24 cellular contexts compared by ENCODE assay signal in the genomic region with DNA sequence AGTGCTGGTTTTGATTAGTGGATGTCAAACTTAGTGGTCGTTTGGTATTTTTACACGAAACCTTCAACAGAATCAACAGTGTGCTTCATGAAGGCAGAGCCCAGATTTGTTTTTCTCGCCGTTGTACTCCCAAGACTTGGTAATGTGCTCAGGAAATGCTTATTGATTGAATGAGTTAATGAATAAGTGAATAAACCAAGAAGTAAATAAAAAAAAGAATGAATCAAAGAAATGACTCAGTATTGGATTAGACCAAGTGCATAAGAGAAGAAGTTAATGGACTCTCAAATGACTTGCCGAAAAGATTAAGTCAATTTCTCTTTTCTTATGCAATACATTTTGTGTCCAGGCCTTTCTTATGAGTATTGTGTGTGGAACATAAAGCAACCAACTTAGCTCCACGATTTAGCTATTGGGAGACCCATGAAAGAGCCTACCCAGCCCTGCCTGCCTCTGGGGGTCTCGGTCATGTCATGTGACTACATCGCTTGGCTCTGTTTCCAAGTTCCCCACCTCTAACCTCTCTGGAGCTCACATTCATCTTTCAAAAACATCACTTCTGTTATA. TPM values are rescaled to one million over a fixed set of nuclear protein-coding genes. Genes with fewer than 3 reads are reported as not detected.
DNase-seq lines count a peak whose midpoint lies in the region; ATAC-seq, FAIRE-seq and TF ChIP-seq lines count a peak whose summit lies in the region.
"Had no signal": no experiment of that assay in that cellular context is flagged by ENCODE, and none has a peak within 500 bp of the region (broad histone marks: within the 10 kb centered on the region; RNA-seq: fewer than 3 reads in every experiment).

No MANE protein-coding gene starts in this region.

- TF ChIP-seq CTCF in bronchial epithelial cell (IDR thresholded peaks at IDR 0.05; ENCODE audit: insufficient read depth, low read length, severe bottlenecking) (no peak), OCI-LY7 (conservative IDR thresholded peaks at IDR 0.05; ENCODE audit: low read length) (no peak)

- no peaks in the 10 kb centered on the region for H3K36me3 Mint-ChIP-seq in activated CD4-positive, alpha-beta T cell treated with anti-CD3 and anti-CD28 coated beads for 36 hours (ENCODE audit: low read depth)
- H3K36me3 Mint-ChIP-seq in activated CD4-positive, alpha-beta T cell treated with anti-CD3 and anti-CD28 coated beads, Interleukin-2, amount 10 ng/mL, durations not matched to agents 24 days and 14 days (ENCODE audit: low read depth) = peaks cover 18% of the 10 kb centered on the region

- no peaks in the 10 kb centered on the region for H3K9me2 ChIP-seq in OCI-LY7 (ENCODE audit: insufficient read depth, low read length)

- intact Hi-C loops in activated CD4-positive, alpha-beta T cell treated with anti-CD3 and anti-CD28 coated beads for 36 hours (cut with DNase I, micrococcal nuclease) = no loop called here
- intact Hi-C loops in activated CD4-positive, alpha-beta T cell treated with anti-CD3 and anti-CD28 coated beads, Interleukin-2, amount 10 ng/mL, durations not matched to agents 24 days and 14 days (cut with micrococcal nuclease) = no loop called here
- intact Hi-C loops in OCI-LY7 (cut with micrococcal nuclease; ENCODE audit: unreplicated experiment) (no loop called here), posterior vena cava (cut with DNase I) (no loop called here)

- no peaks in the 10 kb centered on the region for H3K9me3 Mint-ChIP-seq in activated CD4-positive, alpha-beta T cell treated with anti-CD3 and anti-CD28 coated beads for 36 hours (ENCODE audit: low read depth)
- peaks cover 7% of the 10 kb centered on the region for H3K9me3 Mint-ChIP-seq in activated CD4-positive, alpha-beta T cell treated with anti-CD3 and anti-CD28 coated beads, Interleukin-2, amount 10 ng/mL, durations not matched to agents 24 days and 14 days
- H3K9me3 Mint-ChIP-seq: GM23338, HFFc6 had no signal

- no peaks in the 10 kb centered on the region for H4K20me1 ChIP-seq in OCI-LY7 (ENCODE audit: insufficient read depth, low read length)
- H4K20me1 ChIP-seq: BLaER1 had no signal

- ATAC-seq in activated CD4-positive, alpha-beta T cell treated with anti-CD3 and anti-CD28 coated beads for 36 hours = no peak
- no peak for ATAC-seq in HG03045 (IDR thresholded peaks at IDR 0.05; ENCODE audit: unreplicated experiment)
- ATAC-seq: GM23338, HCT116 had no signal

- no peak overlapping the region for H3K27ac ChIP-seq in OCI-LY7 (ENCODE audit: low read depth, low read length, poor library complexity, severe bottlenecking)
- H3K27ac ChIP-seq: 22Rv1, BLaER1 had no signal

- BruUV-seq in OCI-LY7 (replicated peaks; lab: Mats Ljungman, UMichigan) = no TSS peak

- H3K27ac Mint-ChIP-seq in activated CD4-positive, alpha-beta T cell treated with anti-CD3 and anti-CD28 coated beads for 36 hours = peak overlapping the region; percentile 11
- H3K27ac Mint-ChIP-seq in activated CD4-positive, alpha-beta T cell treated with anti-CD3 and anti-CD28 coated beads, Interleukin-2, amount 10 ng/mL, durations not matched to agents 24 days and 14 days = no peak overlapping the region
- H3K27ac Mint-ChIP-seq: CD14-positive monocyte, GM23338, HFFc6 had no signal

- no peak overlapping the region for H3K4me3 Mint-ChIP-seq in activated CD4-positive, alpha-beta T cell treated with anti-CD3 and anti-CD28 coated beads for 36 hours
- H3K4me3 Mint-ChIP-seq in activated CD4-positive, alpha-beta T cell treated with anti-CD3 and anti-CD28 coated beads, Interleukin-2, amount 10 ng/mL, durations not matched to agents 24 days and 14 days = no peak overlapping the region
- H3K4me3 Mint-ChIP-seq: CD14-positive monocyte; CD4-positive, alpha-beta memory T cell; GM23338; HFFc6 had no signal

- no peak for DNase-seq in activated CD4-positive, alpha-beta T cell treated with anti-CD3 and anti-CD28 coated beads for 36 hours
- no peak for DNase-seq in activated CD4-positive, alpha-beta T cell treated with anti-CD3 and anti-CD28 coated beads, Interleukin-2, amount 10 ng/mL, durations not matched to agents 24 days and 14 days
- DNase-seq in HT-29 (ENCODE audit: low spot score) (peak; percentile 52), bronchial epithelial cell (ENCODE audit: low read depth) (peak; percentile 44), renal cortical epithelial cell (ENCODE audit: low read depth) (peak; percentile 97), OCI-LY7 (ENCODE audit: low spot score) (no peak), posterior vena cava (ENCODE audit: low spot score) (no peak)
- DNase-seq: CD4-positive, alpha-beta memory T cell; DMS153; DMS79; GDM1; HFFc6; IMR-90; KBM-7 had no signal

- H2AFZ ChIP-seq in OCI-LY7 (ENCODE audit: low read length) = no peak overlapping the region
- H2AFZ ChIP-seq: GM23338 had no signal

- H3K9me3 ChIP-seq in OCI-LY7 (ENCODE audit: low read length) = no peaks in the 10 kb centered on the region
- H3K9me3 ChIP-seq: BLaER1 had no signal

- FAIRE-seq in bronchial epithelial cell (lab: Jason Lieb, UNC) = no peak
- FAIRE-seq: D721Med, GM12892, GM18507, H54 had no signal

- CTCF ChIA-PET in activated CD4-positive, alpha-beta T cell treated with anti-CD3 and anti-CD28 coated beads for 36 hours (lab: Charles Lee) = interaction anchor here (1.0 kb wide), 1 partner anchor 16 kb away, joined by 3 read pairs; no protein-coding TSS in a partner anchor
- CTCF ChIA-PET in OCI-LY7 (lab: Charles Lee; ENCODE audit: unreplicated experiment) = no interaction called here

- H3K4me2 ChIP-seq in OCI-LY7 (ENCODE audit: low read length) = no peak overlapping the region
- H3K4me2 ChIP-seq: BLaER1, GM23338 had no signal

- no peaks in the 10 kb centered on the region for H3K4me1 Mint-ChIP-seq in activated CD4-positive, alpha-beta T cell treated with anti-CD3 and anti-CD28 coated beads for 36 hours
- peaks cover 10% of the 10 kb centered on the region for H3K4me1 Mint-ChIP-seq in activated CD4-positive, alpha-beta T cell treated with anti-CD3 and anti-CD28 coated beads, Interleukin-2, amount 10 ng/mL, durations not matched to agents 24 days and 14 days

- H3K4me1 ChIP-seq in OCI-LY7 (ENCODE audit: insufficient read depth, low read length, poor library complexity, severe bottlenecking) = no peaks in the 10 kb centered on the region
- H3K4me1 ChIP-seq: BLaER1 had no signal

- H3K4me3 ChIP-seq in bronchial epithelial cell (ENCODE audit: low read depth, low read length) (no peak overlapping the region), OCI-LY7 (ENCODE audit: low read depth, low read length, poor library complexity, severe bottlenecking) (no peak overlapping the region)
- H3K4me3 ChIP-seq: BLaER1, GM23338 had no signal

- no peaks in the 10 kb centered on the region for H3K27me3 Mint-ChIP-seq in activated CD4-positive, alpha-beta T cell treated with anti-CD3 and anti-CD28 coated beads for 36 hours
- H3K27me3 Mint-ChIP-seq in activated CD4-positive, alpha-beta T cell treated with anti-CD3 and anti-CD28 coated beads, Interleukin-2, amount 10 ng/mL, durations not matched to agents 24 days and 14 days = no peaks in the 10 kb centered on the region
- H3K27me3 Mint-ChIP-seq: CD4-positive, alpha-beta memory T cell had no signal

- H3K27me3 ChIP-seq in bronchial epithelial cell (ENCODE audit: control insufficient read depth, insufficient read depth, low read length) = no peaks in the 10 kb centered on the region
- H3K27me3 ChIP-seq: BLaER1 had no signal

- POLR2A ChIA-PET in activated CD4-positive, alpha-beta T cell treated with anti-CD3 and anti-CD28 coated beads for 36 hours (lab: Charles Lee) = interaction anchor here (0.7 kb wide), 1 partner anchor 764 kb away, joined by 3 read pairs; no protein-coding TSS in a partner anchor
- POLR2A ChIA-PET in OCI-LY7 (lab: Charles Lee) = no interaction called here

- no peaks in the 10 kb centered on the region for H3K36me3 ChIP-seq in bronchial epithelial cell (ENCODE audit: control insufficient read depth, insufficient read depth, low read length)
- no peaks in the 10 kb centered on the region for H3K36me3 ChIP-seq in OCI-LY7 (ENCODE audit: insufficient read depth, low read length)
- H3K36me3 ChIP-seq: BLaER1 had no signal

- no peaks in the 10 kb centered on the region for H3K79me2 ChIP-seq in OCI-LY7 (ENCODE audit: insufficient read depth, low read depth, low read length)

RNA-seq across cellular contexts. Expression of a gene that starts 10.6 kb away (rescaled TPM):
- total RNA-seq in activated CD4-positive, alpha-beta T cell treated with anti-CD3 and anti-CD28 coated beads for 36 hours = 1 to 10 TPM; 6.7 to 7.8 TPM
- 14.4 and 16.1 TPM in 2 replicates for total RNA-seq in activated CD4-positive, alpha-beta T cell treated with anti-CD3 and anti-CD28 coated beads, Interleukin-2, amount 10 ng/mL, durations not matched to agents 24 days and 14 days
- total RNA-seq in HT-29 (2014; rRNA removed; shearing (Covaris generic)) = 44.7 and 53.8 TPM in 2 replicates
- total RNA-seq in bronchial epithelial cell (24.1 and 35.3 TPM in 2 replicates), renal cortical epithelial cell (38.7 and 71.2 TPM in 2 replicates), OCI-LY7 (2022) (not detected in 2 replicates), posterior vena cava (10 to 100 TPM; 41.4 to 49.6 TPM)
- not detected in 2 replicates for total RNA-seq in OCI-LY7 (2014; rRNA removed; shearing (Covaris generic))

Comparison
In these comparisons a context has a peak if more than half of its experiments do, and no peak if none do; other contexts are left out.
1. DNase-seq: peak in HT-29 (single experiment), bronchial epithelial cell (single experiment) and renal cortical epithelial cell (single experiment); none in activated CD4-positive, alpha-beta T cell treated with anti-CD3 and anti-CD28 coated beads for 36 hours (single experiment), activated CD4-positive, alpha-beta T cell treated with anti-CD3 and anti-CD28 coated beads, Interleukin-2, amount 10 ng/mL, durations not matched to agents 24 days and 14 days (single experiment), OCI-LY7 (single experiment) and posterior vena cava (single experiment).
2. RNA of a gene that starts 10.6 kb away (total RNA-seq): 44.7 to 53.8 TPM in HT-29, 41.4 to 49.6 TPM in posterior vena cava, 38.7 to 71.2 TPM in renal cortical epithelial cell, 24.1 to 35.3 TPM in bronchial epithelial cell, 14.4 to 16.1 TPM in activated CD4-positive, alpha-beta T cell treated with anti-CD3 and anti-CD28 coated beads, Interleukin-2, amount 10 ng/mL, durations not matched to agents 24 days and 14 days and 6.7 to 7.8 TPM in activated CD4-positive, alpha-beta T cell treated with anti-CD3 and anti-CD28 coated beads for 36 hours; not detected in OCI-LY7; every median in the first group is over 4 times any median in the second.